8 cellular contexts compared by ENCODE assay signal in the genomic region with DNA sequence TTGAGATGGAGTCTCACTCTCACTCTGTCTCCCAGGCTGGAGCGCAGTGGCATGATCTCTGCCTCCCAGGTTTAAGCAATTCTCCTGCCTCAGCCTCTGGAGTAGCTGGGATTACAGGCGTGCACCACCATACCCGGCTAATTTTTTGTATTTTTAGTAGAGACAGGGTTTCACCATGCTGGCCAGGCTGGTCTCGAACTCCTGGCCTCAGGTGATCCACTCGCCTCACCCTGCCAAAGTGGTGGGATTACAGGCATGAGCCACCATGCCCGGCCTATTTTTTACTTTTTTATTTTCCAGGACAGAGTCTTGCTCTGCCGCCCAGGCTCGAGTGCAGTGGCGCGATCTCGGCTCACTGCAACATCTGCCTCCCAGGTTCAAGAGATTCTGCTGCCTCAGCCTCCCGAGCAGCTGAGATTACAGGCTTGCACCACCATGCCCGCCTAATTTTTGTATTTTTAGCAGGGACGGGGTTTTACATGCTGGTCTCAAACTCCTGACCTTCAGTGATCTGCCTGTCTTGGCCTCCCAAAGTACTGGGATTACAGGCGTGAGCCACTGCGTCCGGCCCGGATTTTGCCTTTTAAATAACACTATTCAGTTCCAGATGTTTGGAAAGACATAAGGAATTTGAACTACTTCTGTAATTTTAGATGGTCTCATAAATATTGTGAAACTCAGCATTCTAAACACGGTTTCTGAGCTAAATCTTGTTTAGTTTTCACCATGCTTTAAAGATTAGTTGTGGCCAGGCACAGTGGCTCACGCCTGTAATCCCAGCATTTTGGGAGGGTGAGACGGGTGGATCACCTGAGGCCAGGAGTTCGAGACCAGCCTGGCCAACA. TPM values are rescaled to one million over a fixed set of nuclear protein-coding genes. Genes with fewer than 3 reads are reported as not detected.
DNase-seq lines count a peak whose midpoint lies in the region; ATAC-seq and TF ChIP-seq lines count a peak whose summit lies in the region.
"Not testable (repeated sequence)": the region's sequence is repeated elsewhere in the genome, so short reads cannot be mapped to it uniquely, and the experiment has no call there.

No MANE protein-coding gene starts in this region.

- H3K9me3 ChIP-seq in BLaER1 treated with 17β-estradiol and CSF1 and Interleukin-3, amounts not matched to agents 10 nM and 100 nM (replicated peaks in 1 of 11); SU-DHL-6 (ENCODE audit: insufficient read depth, low read length); uterus: not testable (repeated sequence)

- H3K79me2 ChIP-seq in GM23338 (replicated peaks; ENCODE audit: insufficient read depth); SU-DHL-6 (ENCODE audit: insufficient read depth, low read length): not testable (repeated sequence)

- 0 out of 2 replicates have a peak overlapping the region, but pooled peaks have one; percentile 30 for H2AFZ ChIP-seq in GM23338
- H2AFZ ChIP-seq in SU-DHL-6 (ENCODE audit: low read depth, low read length, severe bottlenecking) = not testable (repeated sequence)

- H3K4me3 Mint-ChIP-seq in GM23338; osteocyte (ENCODE audit: unreplicated experiment): not testable (repeated sequence)

- H3K27ac ChIP-seq in BLaER1 treated with 17β-estradiol and CSF1 and Interleukin-3, amounts not matched to agents 10 nM and 100 nM = peak overlapping the region; percentile 39 to 100 (median 99); a peak in 20 of 22 replicates
- H3K27ac ChIP-seq in GM23338 (ENCODE audit: low read depth) = not testable (repeated sequence)
- H3K27ac ChIP-seq in SU-DHL-6 (ENCODE audit: low read depth, low read length) (peak overlapping the region; percentile 75; the same call in 1 of the 2 replicates), uterus (peak overlapping the region in 1 of 2 donors; percentile 37)

- H4K20me1 ChIP-seq in BLaER1 treated with 17β-estradiol and CSF1 and Interleukin-3, amounts not matched to agents 10 nM and 100 nM; GM23338 (replicated peaks; ENCODE audit: insufficient read depth); SU-DHL-6 (ENCODE audit: low read depth, low read length): not testable (repeated sequence)

- H3K4me1 Mint-ChIP-seq in GM23338 = peaks cover 26% of the 10 kb centered on the region
- not testable (repeated sequence) for H3K4me1 Mint-ChIP-seq in osteocyte (ENCODE audit: unreplicated experiment)

- H3K27ac Mint-ChIP-seq in GM23338; osteocyte (ENCODE audit: unreplicated experiment): not testable (repeated sequence)

- H3K4me1 ChIP-seq in BLaER1 treated with 17β-estradiol and CSF1 and Interleukin-3, amounts not matched to agents 10 nM and 100 nM = peaks cover 30 to 55% (median 35%) of the 10 kb centered on the region in 10 experiments
- peaks cover 29% of the 10 kb centered on the region for H3K4me1 ChIP-seq in GM23338 (ENCODE audit: insufficient read depth)
- H3K4me1 ChIP-seq in uterus = not testable (repeated sequence)

- peak; percentile 57 for DNase-seq in AG09309 (ENCODE audit: low read depth)
- not testable (repeated sequence) for DNase-seq in GM23338 (ENCODE audit: low spot score)
- DNase-seq in dedifferentiated amniotic fluid mesenchymal stem cell (ENCODE audit: extremely low spot score) = peak; percentile 39
- peak; percentile 96 for DNase-seq in fibroblast of villous mesenchyme (ENCODE audit: low read depth)
- DNase-seq in osteocyte (ENCODE audit: extremely low spot score, unreplicated experiment) = peak; percentile 54
- peak; percentile 28 to 31 for DNase-seq in uterus

- not testable (repeated sequence) for TF ChIP-seq CTCF in AG09309 (IDR thresholded peaks at IDR 0.05; ENCODE audit: control insufficient read depth, insufficient read depth, low read depth, low read length, missing control alignments); GM23338 (conservative IDR thresholded peaks at IDR 0.05; ENCODE audit: low read depth in 2 of 2); SU-DHL-6 (IDR thresholded peaks at IDR 0.05; ENCODE audit: insufficient read depth, low read length, poor library complexity, severe bottlenecking); fibroblast of villous mesenchyme (IDR thresholded peaks at IDR 0.05; ENCODE audit: insufficient read depth, low read depth, low read length); osteocyte (IDR thresholded peaks at IDR 0.05); uterus (IDR thresholded peaks at IDR 0.05)

- H3K9me2 ChIP-seq in GM23338 (ENCODE audit: insufficient read depth); SU-DHL-6 (replicated peaks; ENCODE audit: insufficient read depth, low read length): not testable (repeated sequence)

- not testable (repeated sequence) for TF ChIP-seq POLR2A in uterus (IDR thresholded peaks at IDR 0.05)

- not testable (repeated sequence) for H3K36me3 ChIP-seq in BLaER1 treated with 17β-estradiol and CSF1 and Interleukin-3, amounts not matched to agents 10 nM and 100 nM; GM23338 (ENCODE audit: insufficient read depth); SU-DHL-6 (ENCODE audit: low read length); uterus

- not testable (repeated sequence) for H3K9me3 Mint-ChIP-seq in GM23338; osteocyte (ENCODE audit: unreplicated experiment)

- intact Hi-C loops in uterus (cut with DNase I; ENCODE audit: low total_unique reads) = not testable (repeated sequence)

- not testable (repeated sequence) for H3K4me3 ChIP-seq in AG09309 (ENCODE audit: control insufficient read depth, low read depth, low read length); GM23338; SU-DHL-6 (ENCODE audit: insufficient read depth, low read length, poor library complexity, severe bottlenecking); fibroblast of villous mesenchyme (ENCODE audit: low read depth, low read length); uterus
- H3K4me3 ChIP-seq in BLaER1 treated with 17β-estradiol and CSF1 and Interleukin-3, amounts not matched to agents 10 nM and 100 nM = peak overlapping the region in 2 of 10 experiments; percentile 8 to 20; a peak in 2 of 20 replicates

- H3K27me3 Mint-ChIP-seq in GM23338 (ENCODE audit: insufficient read depth, low read depth, poor library complexity) = peaks cover 10% of the 10 kb centered on the region
- H3K27me3 Mint-ChIP-seq in osteocyte (ENCODE audit: unreplicated experiment) = not testable (repeated sequence)

- not testable (repeated sequence) for ATAC-seq in GM23338

- H3K36me3 Mint-ChIP-seq in GM23338 (ENCODE audit: low read depth); osteocyte (ENCODE audit: unreplicated experiment): not testable (repeated sequence)

- peak overlapping the region; percentile 42 to 100 (median 57); a peak in 18 of 22 replicates for H3K9ac ChIP-seq in BLaER1 treated with 17β-estradiol and CSF1 and Interleukin-3, amounts not matched to agents 10 nM and 100 nM
- H3K9ac ChIP-seq in SU-DHL-6 (ENCODE audit: low read length) = not testable (repeated sequence)

- peaks cover 12% of the 10 kb centered on the region; the same call in 1 of the 2 replicates for H3F3A ChIP-seq in GM23338 (replicated peaks; ENCODE audit: low read depth)
- H3F3A ChIP-seq in SU-DHL-6 (ENCODE audit: insufficient read depth) = peaks cover 20% of the 10 kb centered on the region

- H3K4me2 ChIP-seq in BLaER1 treated with 17β-estradiol and CSF1 and Interleukin-3, amounts not matched to agents 10 nM and 100 nM = peak overlapping the region; percentile 80 to 98 (median 86)
- not testable (repeated sequence) for H3K4me2 ChIP-seq in GM23338
- peak overlapping the region; percentile 48 for H3K4me2 ChIP-seq in SU-DHL-6 (ENCODE audit: low read depth, low read length, poor library complexity, severe bottlenecking)

- H3K27me3 ChIP-seq in BLaER1 treated with 17β-estradiol and CSF1 and Interleukin-3, amounts not matched to agents 10 nM and 100 nM; GM23338 (ENCODE audit: insufficient read depth); SU-DHL-6 (ENCODE audit: low read length); uterus: not testable (repeated sequence)

RNA-seq across cellular contexts. Expression of gene MDM2, which starts 4.8 kb away (rescaled TPM):
- 85.4 and 105 TPM in 2 replicates for total RNA-seq in GM23338 (2014; rRNA removed; shearing (Covaris generic))
- polyA plus RNA-seq in GM23338 (2016; fragmentation: Nextera tagmentation; extraction: Ambion mirVana) = 136 and 160 TPM in 2 replicates
- total RNA-seq in fibroblast of villous mesenchyme (151 and 245 TPM in 2 replicates), osteocyte (131 and 132 TPM in 2 replicates), uterus (100 to 1,000 TPM in 1 of 4 donors, 10 to 100 TPM in 3; 64.0 to 124 (median 85.0) TPM)

RNA-seq across cellular contexts. Expression of gene SLC35E3, which starts 57.2 kb away (rescaled TPM):
- total RNA-seq in GM23338 (2014; rRNA removed; shearing (Covaris generic)) = 1.5 and 5.5 TPM in 2 replicates
- polyA plus RNA-seq in GM23338 (2016; fragmentation: Nextera tagmentation; extraction: Ambion mirVana) = 11.4 and 13.8 TPM in 2 replicates
- total RNA-seq in fibroblast of villous mesenchyme = 2.6 and 6.5 TPM in 2 replicates
- 9.5 and 16.2 TPM in 2 replicates for total RNA-seq in osteocyte
- total RNA-seq in uterus = 10 to 100 TPM in 1 of 4 donors, 1 to 10 TPM in 1, under 1 TPM in 1, not detected in 1; 0.29 to 15.3 (median 6.5) TPM
